1 cellular context compared by ENCODE assay signal in the genomic region with DNA sequence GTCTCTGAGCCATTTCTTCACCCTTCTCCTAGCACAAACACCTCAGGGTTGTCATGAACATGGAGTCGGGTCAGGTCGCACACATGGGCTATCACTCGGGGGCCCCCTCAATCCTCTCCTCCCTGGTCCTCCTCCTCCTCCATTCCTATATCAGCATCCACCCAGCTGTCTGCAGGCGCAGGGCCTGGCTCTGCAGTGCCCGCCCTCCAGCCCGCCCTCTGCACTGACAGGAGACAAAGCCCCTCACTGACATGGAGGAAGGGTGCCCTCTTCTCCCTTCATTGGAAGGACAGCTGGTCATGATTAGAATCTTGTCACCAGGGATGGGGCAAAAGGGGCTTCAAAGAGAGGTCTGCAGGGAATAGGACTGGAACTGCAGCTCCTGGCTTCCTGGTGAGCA.
TF ChIP-seq lines count a peak whose summit lies in the region.

No MANE protein-coding gene starts in this region.

TF ChIP-seq in WTC11, 78 proteins besides CTCF, POLR2A, EP300 and RAD21 (continued from another document):
- TF ChIP-seq, protein P1, sequence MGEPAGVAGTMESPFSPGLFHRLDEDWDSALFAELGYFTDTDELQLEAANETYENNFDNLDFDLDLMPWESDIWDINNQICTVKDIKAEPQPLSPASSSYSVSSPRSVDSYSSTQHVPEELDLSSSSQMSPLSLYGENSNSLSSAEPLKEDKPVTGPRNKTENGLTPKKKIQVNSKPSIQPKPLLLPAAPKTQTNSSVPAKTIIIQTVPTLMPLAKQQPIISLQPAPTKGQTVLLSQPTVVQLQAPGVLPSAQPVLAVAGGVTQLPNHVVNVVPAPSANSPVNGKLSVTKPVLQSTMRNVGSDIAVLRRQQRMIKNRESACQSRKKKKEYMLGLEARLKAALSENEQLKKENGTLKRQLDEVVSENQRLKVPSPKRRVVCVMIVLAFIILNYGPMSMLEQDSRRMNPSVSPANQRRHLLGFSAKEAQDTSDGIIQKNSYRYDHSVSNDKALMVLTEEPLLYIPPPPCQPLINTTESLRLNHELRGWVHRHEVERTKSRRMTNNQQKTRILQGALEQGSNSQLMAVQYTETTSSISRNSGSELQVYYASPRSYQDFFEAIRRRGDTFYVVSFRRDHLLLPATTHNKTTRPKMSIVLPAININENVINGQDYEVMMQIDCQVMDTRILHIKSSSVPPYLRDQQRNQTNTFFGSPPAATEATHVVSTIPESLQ (CRISPR knock-in tag; IDR thresholded peaks at IDR 0.05) = no peak
- no peak for TF ChIP-seq TEAD1 (CRISPR knock-in tag; IDR thresholded peaks at IDR 0.05)
- no peak for TF ChIP-seq NFE2L1 (CRISPR knock-in tag; IDR thresholded peaks at IDR 0.05)
- TF ChIP-seq SP1 (CRISPR knock-in tag; conservative IDR thresholded peaks at IDR 0.05) = no peak
- TF ChIP-seq TCF7 (CRISPR knock-in tag; IDR thresholded peaks at IDR 0.05; ENCODE audit: low read depth) = no peak
- TF ChIP-seq, protein P2, sequence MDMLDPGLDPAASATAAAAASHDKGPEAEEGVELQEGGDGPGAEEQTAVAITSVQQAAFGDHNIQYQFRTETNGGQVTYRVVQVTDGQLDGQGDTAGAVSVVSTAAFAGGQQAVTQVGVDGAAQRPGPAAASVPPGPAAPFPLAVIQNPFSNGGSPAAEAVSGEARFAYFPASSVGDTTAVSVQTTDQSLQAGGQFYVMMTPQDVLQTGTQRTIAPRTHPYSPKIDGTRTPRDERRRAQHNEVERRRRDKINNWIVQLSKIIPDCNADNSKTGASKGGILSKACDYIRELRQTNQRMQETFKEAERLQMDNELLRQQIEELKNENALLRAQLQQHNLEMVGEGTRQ (CRISPR knock-in tag; IDR thresholded peaks at IDR 0.05) = no peak
- no peak for TF ChIP-seq NFYB (CRISPR knock-in tag; conservative IDR thresholded peaks at IDR 0.05; ENCODE audit: low read depth)
- TF ChIP-seq CBFB (CRISPR knock-in tag; IDR thresholded peaks at IDR 0.05; ENCODE audit: low read depth) = no peak
- TF ChIP-seq ZNF671 (CRISPR knock-in tag; IDR thresholded peaks at IDR 0.05) = no peak
- TF ChIP-seq, protein P3, sequence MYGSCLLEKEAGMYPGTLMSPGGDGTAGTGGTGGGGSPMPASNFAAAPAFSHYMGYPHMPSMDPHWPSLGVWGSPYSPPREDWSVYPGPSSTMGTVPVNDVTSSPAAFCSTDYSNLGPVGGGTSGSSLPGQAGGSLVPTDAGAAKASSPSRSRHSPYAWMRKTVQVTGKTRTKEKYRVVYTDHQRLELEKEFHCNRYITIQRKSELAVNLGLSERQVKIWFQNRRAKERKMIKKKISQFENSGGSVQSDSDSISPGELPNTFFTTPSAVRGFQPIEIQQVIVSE (CRISPR knock-in tag; IDR thresholded peaks at IDR 0.05; ENCODE audit: borderline replicate concordance) = no peak
- no peak for TF ChIP-seq ATF1 (CRISPR knock-in tag; IDR thresholded peaks at IDR 0.05)
